8 cellular contexts compared by ENCODE assay signal in genomic region chrX:68710870-68711576, GRCh38.
DNase-seq lines count a peak whose midpoint lies in the region; ATAC-seq and TF ChIP-seq lines count a peak whose summit lies in the region.

No MANE protein-coding gene starts in this region.

- CTCF ChIA-PET in WTC11 (lab: Charles Lee): interaction anchor here (0.5 to 2.1 kb wide), 40 partner anchors 9 to 586 kb away, joined by 3 to 18 read pairs (median 4); partner anchors contain the start of genes OPHN1 and STARD8

- H3K27me3 Mint-ChIP-seq in WTC11 (ENCODE audit: low read depth): no peaks in the 10 kb centered on the region

- TF ChIP-seq POLR2A in transverse colon (IDR thresholded peaks at IDR 0.05): no peak

- TF ChIP-seq CTCF in 22Rv1 (IDR thresholded peaks at IDR 0.05) (peak; percentile 53), WTC11 (IDR thresholded peaks at IDR 0.05) (peak; percentile 73; the same call in 1 of the 2 replicates), transverse colon (IDR thresholded peaks at IDR 0.05) (peak; percentile 30 to 51 (median 40))

- 39% methylated on average over 4 of the region's 4 CpGs; no CpG with 5 or more reads in 1 of the 2 donors for WGBS in transverse colon (ENCODE audit: low coverage in 1 of 2), 2 donors

- no peak for TF ChIP-seq EP300 in transverse colon (IDR thresholded peaks at IDR 0.05; ENCODE audit: low read depth)

- ATAC-seq in HG03432 (IDR thresholded peaks at IDR 0.05; ENCODE audit: unreplicated experiment) (peak; percentile 77), WTC11 (peak; percentile 69), left ventricle myocardium superior (peak; percentile 83), GM21717 (IDR thresholded peaks at IDR 0.05; ENCODE audit: unreplicated experiment) (no peak), HG03354 (IDR thresholded peaks at IDR 0.05; ENCODE audit: poor library complexity, severe bottlenecking, unreplicated experiment) (no peak)

- no peaks in the 10 kb centered on the region for H3K36me3 ChIP-seq in transverse colon

- H3K9me3 Mint-ChIP-seq in WTC11: no peaks in the 10 kb centered on the region

- H3K9me3 ChIP-seq in transverse colon: no peaks in the 10 kb centered on the region

- in situ Hi-C loops in transverse colon (cut with MboI; ENCODE audit: low pct_ligation_motif_present in 1 of 4, low pct_unique_long_range_greater_than_20kb in 1 of 4, low sequenced_read_pairs in 3 of 4): loop anchor here in 3 of 4 donors (25.0 kb wide), 1 partner anchor 199 kb away; no protein-coding TSS in a partner anchor

- no peaks in the 10 kb centered on the region; the same call in 1 of the 2 replicates for H3K36me3 Mint-ChIP-seq in WTC11

- H3K27me3 ChIP-seq in transverse colon: no peaks in the 10 kb centered on the region

- H3K27ac Mint-ChIP-seq in WTC11: no peak overlapping the region

- H3K27ac ChIP-seq in 22Rv1 (no peak overlapping the region), transverse colon (no peak overlapping the region)

- DNase-seq in ELR (ENCODE audit: low read depth) (peak; percentile 69), WTC11 (ENCODE audit: low spot score) (peak; percentile 65), left ventricle myocardium superior (no peak), transverse colon (no peak)

- POLR2A ChIA-PET in WTC11 (lab: Charles Lee): no interaction called here

- intact Hi-C loops in left ventricle myocardium superior (cut with micrococcal nuclease) (loop anchor here (10.0 kb wide), 1 partner anchor 206 kb away; no protein-coding TSS in a partner anchor), transverse colon (cut with DNase I; ENCODE audit: low total_unique reads) (no loop called here)

- H3K4me3 Mint-ChIP-seq in WTC11: no peak overlapping the region

- no peaks in the 10 kb centered on the region for H3K4me1 ChIP-seq in transverse colon

- peaks cover 16% of the 10 kb centered on the region for H3K4me1 Mint-ChIP-seq in WTC11

- no peak overlapping the region for H3K4me3 ChIP-seq in transverse colon

TF ChIP-seq in WTC11, 78 proteins besides CTCF, POLR2A, EP300 and RAD21:
- TF ChIP-seq RORB (CRISPR knock-in tag; IDR thresholded peaks at IDR 0.05): no peak
- peak; percentile 72 for TF ChIP-seq GABPB1 (CRISPR knock-in tag; IDR thresholded peaks at IDR 0.05)

Comparison
In these comparisons a context has a peak if more than half of its experiments do, and no peak if none do; other contexts are left out.
1. DNase-seq: peak in ELR (single experiment) and WTC11 (single experiment); none in left ventricle myocardium superior (single experiment) and transverse colon (single experiment).
2. ATAC-seq: peak in HG03432 (single experiment), WTC11 (single experiment) and left ventricle myocardium superior (single experiment); none in GM21717 (single experiment) and HG03354 (single experiment).
3. Peak in every context shown above with its lines, with median percentiles within 50 percentile points of each other: CTCF ChIP-seq.